Comparison of ENCODE assay signal across 1 cellular context in genomic region chr17:66549731-66550207, GRCh38.
TF ChIP-seq lines count a peak whose summit lies in the region.

No MANE protein-coding gene starts in this region.

TF ChIP-seq in H1, 55 proteins besides CTCF, POLR2A, EP300 and RAD21 (continued from another document):
- TF ChIP-seq JUND (IDR thresholded peaks at IDR 0.05; ENCODE audit: low read length) (peak; percentile 83), SAP30 (IDR thresholded peaks at IDR 0.05; ENCODE audit: insufficient read depth, insufficient replicate concordance, low read length) (no peak), TAF1 (IDR thresholded peaks at IDR 0.05; ENCODE audit: low read depth, low read length) (no peak), RBBP5 (IDR thresholded peaks at IDR 0.05; ENCODE audit: borderline replicate concordance, low read depth, low read length) (peak; percentile 92), EZH2 (IDR thresholded peaks at IDR 0.05; ENCODE audit: low read depth, low read length, severe bottlenecking) (no peak), CHD2 (IDR thresholded peaks at IDR 0.05; ENCODE audit: low read length) (peak; percentile 15; the same call in 1 of the 2 replicates), SP2 (IDR thresholded peaks at IDR 0.05; ENCODE audit: low read length) (no peak), SIX5 (IDR thresholded peaks at IDR 0.05; ENCODE audit: low read depth, low read length) (no peak), CHD7 (IDR thresholded peaks at IDR 0.05; ENCODE audit: insufficient replicate concordance, low read length) (no peak), ATF3 (IDR thresholded peaks at IDR 0.05; ENCODE audit: insufficient read depth, low read depth, low read length) (no peak), SRF (IDR thresholded peaks at IDR 0.05; ENCODE audit: low read depth, low read length) (no peak), POLR2AphosphoS5 (IDR thresholded peaks at IDR 0.05; ENCODE audit: low read depth, low read length) (no peak), SP4 (IDR thresholded peaks at IDR 0.05; ENCODE audit: low read length) (no peak), RNF2 (IDR thresholded peaks at IDR 0.05; ENCODE audit: borderline replicate concordance, low read depth, low read length, missing control alignments, poor library complexity, severe bottlenecking) (no peak), SP1 (IDR thresholded peaks at IDR 0.05; ENCODE audit: low read depth, low read length) (peak; percentile 85), CREB1 (IDR thresholded peaks at IDR 0.05) (peak; percentile 48; the same call in 1 of the 2 replicates)
